In genomic region chr17:28433696-28434095, GRCh38 we compare ENCODE assay signal across 1 cellular context.
TF ChIP-seq lines count a peak whose summit lies in the region.

No MANE protein-coding gene starts in this region.

TF ChIP-seq in GM23338, 12 proteins besides CTCF, POLR2A, EP300 and RAD21 (continued from another document):
- no peak for TF ChIP-seq ZNF462 (CRISPR knock-in tag; IDR thresholded peaks at IDR 0.05)
- TF ChIP-seq REST (IDR thresholded peaks at IDR 0.05; ENCODE audit: unreplicated experiment), result no peak
- TF ChIP-seq ZNF331 (CRISPR knock-in tag; IDR thresholded peaks at IDR 0.05; ENCODE audit: low read depth), result no peak
- TF ChIP-seq EZH2phosphoT487 (IDR thresholded peaks at IDR 0.05; ENCODE audit: unreplicated experiment), result no peak
- no peak for TF ChIP-seq NANOG (IDR thresholded peaks at IDR 0.05; ENCODE audit: borderline replicate concordance)
- no peak for TF ChIP-seq ZNF114 (CRISPR knock-in tag; IDR thresholded peaks at IDR 0.05)
- TF ChIP-seq ETS1 (IDR thresholded peaks at IDR 0.05), result no peak
- TF ChIP-seq POLR2AphosphoS5 (IDR thresholded peaks at IDR 0.05; ENCODE audit: low read depth), result no peak
- TF ChIP-seq CREB1 (CRISPR knock-in tag; IDR thresholded peaks at IDR 0.05; ENCODE audit: low read depth), result no peak
- no peak for TF ChIP-seq EZH2 (IDR thresholded peaks at IDR 0.05; ENCODE audit: low read depth, unreplicated experiment)
- no peak for TF ChIP-seq STAT1 (IDR thresholded peaks at IDR 0.05; ENCODE audit: unreplicated experiment)
